ENCODE assay signal across 9 cellular contexts in genomic region chr19:17266589-17266974, GRCh38. TPM values are rescaled to one million over a fixed set of nuclear protein-coding genes. Genes with fewer than 3 reads are reported as not detected.
DNase-seq lines count a peak whose midpoint lies in the region; ATAC-seq and TF ChIP-seq lines count a peak whose summit lies in the region.
"Had no signal": no experiment of that assay in that cellular context is flagged by ENCODE, and none has a peak within 500 bp of the region (broad histone marks: within the 10 kb centered on the region; RNA-seq: fewer than 3 reads in every experiment).

No MANE protein-coding gene starts in this region.

- no peak overlapping the region for H3K4me3 ChIP-seq in Loucy (ENCODE audit: low read length, poor library complexity, severe bottlenecking)
- H3K4me3 ChIP-seq in esophagus (ENCODE audit: low read depth in 1 of 2, low read length in 2 of 2), result no peak overlapping the region
- peak overlapping the region; percentile 46 for H3K4me3 ChIP-seq in thoracic aorta
- peak overlapping the region in 1 of 4 donors; percentile 61 for H3K4me3 ChIP-seq in upper lobe of left lung

- DNase-seq in activated naive CD4-positive, alpha-beta T cell treated with anti-CD3 and anti-CD28 coated beads for 36 hours, result no peak
- no peak for DNase-seq in activated naive CD4-positive, alpha-beta T cell treated with anti-CD3 and anti-CD28 coated beads, Interleukin-2, amount 50 U/mL, for 16 hours
- DNase-seq in thoracic aorta (ENCODE audit: low spot score) (no peak), activated gamma-delta T cell (lab: John Stamatoyannopoulos, UW) (no peak), SIG-M5 treated with dmso at 0.1 percent for 504 hours (lab: John Stamatoyannopoulos, UW; ENCODE audit: unreplicated experiment) (no peak), upper lobe of left lung (no peak)

- H3K36me3 Mint-ChIP-seq in activated naive CD4-positive, alpha-beta T cell treated with anti-CD3 and anti-CD28 coated beads for 36 hours (ENCODE audit: low read depth), result peaks cover 9% of the 10 kb centered on the region

- H3K27me3 ChIP-seq in Loucy (ENCODE audit: insufficient read depth, low read length, poor library complexity, severe bottlenecking) (no peaks in the 10 kb centered on the region), esophagus (ENCODE audit: control insufficient read depth in 1 of 2, insufficient read depth in 2 of 2, low read length in 2 of 2) (no peaks in the 10 kb centered on the region), thoracic aorta (replicated peaks; ENCODE audit: insufficient read depth) (no peaks in the 10 kb centered on the region), upper lobe of left lung (no peaks in the 10 kb centered on the region)

- H3K27ac ChIP-seq in esophagus (ENCODE audit: low read depth in 2 of 2, low read length in 1 of 2) (peak overlapping the region; percentile 13 to 73), thoracic aorta (peak overlapping the region in 1 of 2 donors; percentile 33), upper lobe of left lung (peak overlapping the region in 2 of 4 donors; percentile 48 to 86)

- peak overlapping the region; percentile 85 for H3K27ac Mint-ChIP-seq in activated naive CD4-positive, alpha-beta T cell treated with anti-CD3 and anti-CD28 coated beads for 36 hours

- H3F3A ChIP-seq in Loucy (ENCODE audit: low read depth), result no peaks in the 10 kb centered on the region

- no peaks in the 10 kb centered on the region for H3K9me3 Mint-ChIP-seq in activated naive CD4-positive, alpha-beta T cell treated with anti-CD3 and anti-CD28 coated beads for 36 hours

- H3K27me3 Mint-ChIP-seq in activated naive CD4-positive, alpha-beta T cell treated with anti-CD3 and anti-CD28 coated beads for 36 hours (ENCODE audit: low read depth), result no peaks in the 10 kb centered on the region

- H3K36me3 ChIP-seq in Loucy (ENCODE audit: insufficient read depth, low read length) (peaks cover 5% of the 10 kb centered on the region; the same call in 1 of the 2 replicates), esophagus (ENCODE audit: control insufficient read depth in 2 of 2, insufficient read depth in 2 of 2, low read length in 1 of 2) (peaks cover 0 to 11% of the 10 kb centered on the region in 2 donors), thoracic aorta (peaks cover 22% of the 10 kb centered on the region), upper lobe of left lung (peaks cover 5 to 28% (median 22%) of the 10 kb centered on the region in 4 donors)

- peaks cover 20% of the 10 kb centered on the region for H3K4me1 Mint-ChIP-seq in activated naive CD4-positive, alpha-beta T cell treated with anti-CD3 and anti-CD28 coated beads for 36 hours (ENCODE audit: low read depth)

- CTCF ChIA-PET in activated naive CD4-positive, alpha-beta T cell treated with anti-CD3 and anti-CD28 coated beads for 36 hours (lab: Charles Lee), result interaction anchor here (0.8 to 5.3 kb wide), 6 partner anchors 9 to 119 kb away, joined by 3 to 38 read pairs (median 4); partner anchors contain the start of gene ANKLE1

- no peak for TF ChIP-seq POLR2A in upper lobe of left lung (IDR thresholded peaks at IDR 0.05)

- peaks cover 8% of the 10 kb centered on the region for H3K4me1 ChIP-seq in Loucy (ENCODE audit: insufficient read depth, low read length, poor library complexity, severe bottlenecking)
- H3K4me1 ChIP-seq in esophagus (ENCODE audit: control insufficient read depth in 2 of 2, insufficient read depth in 2 of 2, low read length in 1 of 2), result peaks cover 3 to 4% of the 10 kb centered on the region in 2 donors
- H3K4me1 ChIP-seq in thoracic aorta (ENCODE audit: control insufficient read depth in 1 of 2, low read depth in 2 of 2), result peaks cover 6 to 8% of the 10 kb centered on the region in 2 donors
- H3K4me1 ChIP-seq in upper lobe of left lung, result peaks cover 6 to 30% (median 17%) of the 10 kb centered on the region in 4 donors

- 73 to 74% methylated on average over 12 of the region's 12 CpGs for WGBS in esophagus, 2 donors
- 58 to 78% methylated on average over 12 of the region's 12 CpGs for WGBS in upper lobe of left lung, 2 donors

- intact Hi-C loops in activated naive CD4-positive, alpha-beta T cell treated with anti-CD3 and anti-CD28 coated beads for 36 hours (cut with micrococcal nuclease), result loop anchor here (2.0 to 5.0 kb wide), 2 partner anchors 192 to 439 kb away; partner anchors contain the start of genes HAUS8, MYO9B and SIN3B

- H4K20me1 ChIP-seq in Loucy (ENCODE audit: insufficient read depth, low read length, poor library complexity, severe bottlenecking), result no peaks in the 10 kb centered on the region

- TF ChIP-seq CTCF in Loucy (conservative IDR thresholded peaks at IDR 0.05; ENCODE audit: low read length) (no peak), thoracic aorta (IDR thresholded peaks at IDR 0.05) (no peak), upper lobe of left lung (IDR thresholded peaks at IDR 0.05) (no peak)

- no peak for TF ChIP-seq EP300 in upper lobe of left lung (IDR thresholded peaks at IDR 0.05)

- no peaks in the 10 kb centered on the region for H3K9me3 ChIP-seq in Loucy (ENCODE audit: insufficient read depth, low read depth, low read length)
- no peaks in the 10 kb centered on the region for H3K9me3 ChIP-seq in esophagus (ENCODE audit: control insufficient read depth in 2 of 2, insufficient read depth in 1 of 2, low read depth in 1 of 2, low read length in 1 of 2)
- H3K9me3 ChIP-seq in thoracic aorta, result no peaks in the 10 kb centered on the region
- no peaks in the 10 kb centered on the region for H3K9me3 ChIP-seq in upper lobe of left lung

- ATAC-seq in thoracic aorta (ENCODE audit: insufficient number of reproducible peaks, low FRiP score, low read depth) (no peak), upper lobe of left lung (ENCODE audit: low FRiP score in 2 of 2) (no peak)

- no peak overlapping the region for H3K9ac ChIP-seq in Loucy (ENCODE audit: low read depth, low read length, poor library complexity, severe bottlenecking)

- H3K4me2 ChIP-seq in Loucy (ENCODE audit: low read depth, low read length, poor library complexity, severe bottlenecking), result no peak overlapping the region

- H2AFZ ChIP-seq in Loucy (ENCODE audit: low read length), result peak overlapping the region; percentile 84; the same call in 1 of the 2 replicates

- H3K9me2 ChIP-seq in Loucy (replicated peaks; ENCODE audit: low read depth, low read length), result no peaks in the 10 kb centered on the region

- H3K4me3 Mint-ChIP-seq in activated naive CD4-positive, alpha-beta T cell treated with anti-CD3 and anti-CD28 coated beads for 36 hours, result peak overlapping the region; percentile 87

- H3K79me2 ChIP-seq in Loucy (ENCODE audit: insufficient read depth, low read length), result peaks cover 20% of the 10 kb centered on the region

RNA-seq across cellular contexts. Expression of gene BABAM1, which starts 0.7 kb away (rescaled TPM):
- 100 to 1,000 TPM; 108 to 109 TPM for total RNA-seq in activated naive CD4-positive, alpha-beta T cell treated with anti-CD3 and anti-CD28 coated beads for 36 hours
- polyA plus RNA-seq in esophagus, result 10 to 100 TPM; 39.1 to 52.7 TPM
- total RNA-seq in thoracic aorta (10 to 100 TPM; 55.2 to 87.2 TPM), upper lobe of left lung (10 to 100 TPM; 45.1 to 95.3 (median 82.3) TPM)

RNA-seq across cellular contexts. Expression of gene USHBP1, which starts 2.0 kb away (rescaled TPM):
- under 1 TPM in 1 of 2 experiments, not detected in 1; 0.20 TPM for total RNA-seq in activated naive CD4-positive, alpha-beta T cell treated with anti-CD3 and anti-CD28 coated beads for 36 hours
- 1 to 10 TPM; 1.5 to 2.9 TPM for polyA plus RNA-seq in esophagus
- 1 to 10 TPM; 3.5 to 4.0 TPM for total RNA-seq in thoracic aorta
- total RNA-seq in upper lobe of left lung, result 10 to 100 TPM in 4 of 6 donors, 1 to 10 TPM in 2; 9.1 to 21.4 (median 10.7) TPM
- total RNA-seq: M059J had no signal

RNA-seq across cellular contexts. Expression of gene ANKLE1, which starts 15.1 kb away (rescaled TPM):
- total RNA-seq in activated naive CD4-positive, alpha-beta T cell treated with anti-CD3 and anti-CD28 coated beads for 36 hours, result 1 to 10 TPM; 8.6 to 8.8 TPM
- polyA plus RNA-seq in esophagus, result under 1 TPM; 0.22 to 0.45 TPM
- 1 to 10 TPM in 1 of 2 donors, not detected in 1; 1.2 TPM for total RNA-seq in thoracic aorta
- 10 to 100 TPM in 1 of 6 donors, 1 to 10 TPM in 3, under 1 TPM in 2; 0.57 to 13.6 (median 1.4) TPM for total RNA-seq in upper lobe of left lung

RNA-seq across cellular contexts. Expression of gene NR2F6, which starts 20.9 kb away (rescaled TPM):
- total RNA-seq in activated naive CD4-positive, alpha-beta T cell treated with anti-CD3 and anti-CD28 coated beads for 36 hours, result 1 to 10 TPM; 5.3 to 6.0 TPM
- polyA plus RNA-seq in esophagus, result 10 to 100 TPM; 33.3 to 45.5 TPM
- total RNA-seq in thoracic aorta (10 to 100 TPM; 42.0 to 68.1 TPM), upper lobe of left lung (10 to 100 TPM; 55.5 to 86.8 (median 63.1) TPM)

RNA-seq across cellular contexts. Expression of gene ABHD8, which starts 36.6 kb away (rescaled TPM):
- total RNA-seq in activated naive CD4-positive, alpha-beta T cell treated with anti-CD3 and anti-CD28 coated beads for 36 hours, result 1 to 10 TPM; 4.1 to 4.4 TPM
- 1 to 10 TPM; 3.4 to 4.5 TPM for polyA plus RNA-seq in esophagus
- total RNA-seq in thoracic aorta, result 10 to 100 TPM in 1 of 2 donors, 1 to 10 TPM in 1; 9.8 to 24.0 TPM
- total RNA-seq in upper lobe of left lung, result 10 to 100 TPM; 19.7 to 23.4 (median 21.2) TPM
